19 cellular contexts compared by ENCODE assay signal in genomic region chr3:78875431-78875830, GRCh38.
"Had no signal": no experiment of that assay in that cellular context is flagged by ENCODE, and none has a peak within 500 bp of the region (broad histone marks: within the 10 kb centered on the region; RNA-seq: fewer than 3 reads in every experiment).

No MANE protein-coding gene starts in this region.

- H3K27me3 Mint-ChIP-seq: activated CD4-positive, alpha-beta T cell treated with anti-CD3 and anti-CD28 coated beads, Interleukin-2, amount 10 ng/mL, durations not matched to agents 24 days and 14 days; activated naive CD8-positive, alpha-beta T cell; brain; central memory CD8-positive, alpha-beta T cell; naive B cell; stimulated activated memory B cell treated with anti-CD40 and anti-IgM and Interleukin-4, amounts not matched to agents 10 μg/mL and 1 μg/mL and 100 μg/mL, for 72 hours had no signal

- H3K4me3 Mint-ChIP-seq: activated CD4-positive, alpha-beta T cell treated with anti-CD3 and anti-CD28 coated beads, Interleukin-2, amount 10 ng/mL, durations not matched to agents 24 days and 14 days; activated CD8-positive, alpha-beta T cell treated with anti-CD3 and anti-CD28 coated beads, Interleukin-2, amount 10 ng/mL, durations not matched to agents 7 days and 5 days; activated naive CD8-positive, alpha-beta T cell; central memory CD8-positive, alpha-beta T cell; naive B cell; stimulated activated memory B cell treated with anti-CD40 and anti-IgM and Interleukin-4, amounts not matched to agents 10 μg/mL and 1 μg/mL and 100 μg/mL, for 72 hours; WTC11 had no signal

- H3K36me3 ChIP-seq: gastrocnemius medialis, heart left ventricle, thyroid gland had no signal

- H3K27ac ChIP-seq: gastrocnemius medialis, heart left ventricle had no signal

- H3K4me3 ChIP-seq: gastrocnemius medialis, heart left ventricle, thyroid gland had no signal

- H3K9me3 ChIP-seq: gastrocnemius medialis, heart left ventricle, thyroid gland had no signal

- ATAC-seq: activated CD8-positive, alpha-beta T cell treated with anti-CD3 and anti-CD28 coated beads, Interleukin-2, amount 10 ng/mL, durations not matched to agents 7 days and 5 days; gastrocnemius medialis; heart left ventricle; left colon; stimulated activated memory B cell treated with anti-CD40 and anti-IgM and Interleukin-4, amounts not matched to agents 10 μg/mL and 1 μg/mL and 100 μg/mL, for 72 hours; WTC11 had no signal

- H3K27ac Mint-ChIP-seq: activated CD4-positive, alpha-beta T cell treated with anti-CD3 and anti-CD28 coated beads, Interleukin-2, amount 10 ng/mL, durations not matched to agents 24 days and 14 days; activated CD8-positive, alpha-beta T cell treated with anti-CD3 and anti-CD28 coated beads, Interleukin-2, amount 10 ng/mL, durations not matched to agents 7 days and 5 days; activated naive CD8-positive, alpha-beta T cell; naive B cell; stimulated activated memory B cell treated with anti-CD40 and anti-IgM and Interleukin-4, amounts not matched to agents 10 μg/mL and 1 μg/mL and 100 μg/mL, for 72 hours; WTC11 had no signal

- DNase-seq: activated CD4-positive, alpha-beta T cell treated with anti-CD3 and anti-CD28 coated beads, Interleukin-2, amount 10 ng/mL, durations not matched to agents 24 days and 14 days; activated CD8-positive, alpha-beta memory T cell treated with anti-CD3 and anti-CD28 coated beads, Interleukin-2, amount 50 U/mL, for 4 hours; activated CD8-positive, alpha-beta T cell treated with anti-CD3 and anti-CD28 coated beads, Interleukin-2, amount 10 ng/mL, durations not matched to agents 7 days and 5 days; activated gamma-delta T cell treated with Interleukin-2 at 50 U/mL for 16 hours; amygdala; effector CD8-positive, alpha-beta T cell; gastrocnemius medialis; heart left ventricle; left colon; naive B cell; stimulated activated CD4-positive, alpha-beta T cell treated with anti-CD3 and anti-CD28 coated beads, Interleukin-2, amount 100 ng/mL, for 48 hours; T-helper 2 cell; thyroid gland had no signal

- H3K36me3 Mint-ChIP-seq: activated naive CD8-positive, alpha-beta T cell; naive B cell; stimulated activated memory B cell treated with anti-CD40 and anti-IgM and Interleukin-4, amounts not matched to agents 10 μg/mL and 1 μg/mL and 100 μg/mL, for 72 hours; WTC11 had no signal

- H3K27me3 ChIP-seq: gastrocnemius medialis, heart left ventricle, thyroid gland had no signal

- H3K4me1 Mint-ChIP-seq: activated CD4-positive, alpha-beta T cell treated with anti-CD3 and anti-CD28 coated beads, Interleukin-2, amount 10 ng/mL, durations not matched to agents 24 days and 14 days; central memory CD8-positive, alpha-beta T cell; naive B cell; stimulated activated memory B cell treated with anti-CD40 and anti-IgM and Interleukin-4, amounts not matched to agents 10 μg/mL and 1 μg/mL and 100 μg/mL, for 72 hours had no signal

- H3K9me3 Mint-ChIP-seq: activated CD4-positive, alpha-beta T cell treated with anti-CD3 and anti-CD28 coated beads, Interleukin-2, amount 10 ng/mL, durations not matched to agents 24 days and 14 days; stimulated activated memory B cell treated with anti-CD40 and anti-IgM and Interleukin-4, amounts not matched to agents 10 μg/mL and 1 μg/mL and 100 μg/mL, for 72 hours; WTC11 had no signal

- FAIRE-seq: urothelium cell line had no signal

- H3K4me1 ChIP-seq: gastrocnemius medialis had no signal
